13 cellular contexts compared by ENCODE assay signal in genomic region chr9:99693888-99694287, GRCh38.
"Had no signal": no experiment of that assay in that cellular context is flagged by ENCODE, and none has a peak within 500 bp of the region (broad histone marks: within the 10 kb centered on the region; RNA-seq: fewer than 3 reads in every experiment).

No MANE protein-coding gene starts in this region.

- H3K4me3 ChIP-seq: coronary artery, heart left ventricle, right atrium auricular region had no signal

- H3K36me3 ChIP-seq: heart left ventricle, right atrium auricular region had no signal

- ATAC-seq: esophagus mucosa; heart left ventricle; naive thymus-derived CD4-positive, alpha-beta T cell had no signal

- DNase-seq: effector CD4-positive, alpha-beta T cell; heart left ventricle; hippocampal formation; kidney glomerular epithelial cell; mesendoderm; naive thymus-derived CD4-positive, alpha-beta T cell; posterior cingulate gyrus; small intestine; stimulated activated CD4-positive, alpha-beta T cell treated with anti-CD3 and anti-CD28 coated beads, Interleukin-12 subunit alpha, Interleukin-12 subunit beta, amount 100 ng/mL, for 4 hours; stimulated activated naive CD4-positive, alpha-beta T cell treated with Interleukin-2 at 50 U/mL for 16 hours had no signal

- H3K27me3 ChIP-seq: heart left ventricle, right atrium auricular region had no signal

- H3K4me1 ChIP-seq: right atrium auricular region had no signal

- H3K27ac ChIP-seq: coronary artery, heart left ventricle, right atrium auricular region had no signal
